8 cellular contexts compared by ENCODE assay signal in genomic region chr21:44845418-44846200, GRCh38. TPM values are rescaled to one million over a fixed set of nuclear protein-coding genes. Genes with fewer than 3 reads are reported as not detected.
A peak's percentile ranks its signal among the peaks of the same experiment; 100 is the strongest.
DNase-seq lines count a peak whose midpoint lies in the region; ATAC-seq and TF ChIP-seq lines count a peak whose summit lies in the region.

No MANE protein-coding gene starts in this region.

- H3K27me3 ChIP-seq in ascending aorta, result no peaks in the 10 kb centered on the region
- no peaks in the 10 kb centered on the region for H3K27me3 ChIP-seq in hepatocyte
- peaks cover 32% of the 10 kb centered on the region for H3K27me3 ChIP-seq in skeletal muscle satellite cell (ENCODE audit: control insufficient read depth, insufficient read depth, low read length)

- intact Hi-C loops in ascending aorta (cut with DNase I), result loop anchor here (2.0 kb wide), 1 partner anchor 19 kb away; no protein-coding TSS in a partner anchor

- peaks cover 5 to 9% of the 10 kb centered on the region in 2 donors for H3K4me1 ChIP-seq in ascending aorta
- peaks cover 23% of the 10 kb centered on the region for H3K4me1 ChIP-seq in hepatocyte (ENCODE audit: insufficient read depth)
- H3K4me1 ChIP-seq in skeletal muscle satellite cell (ENCODE audit: control insufficient read depth, insufficient read depth, low read length), result peaks cover 25% of the 10 kb centered on the region

- H4K20me1 ChIP-seq in hepatocyte (ENCODE audit: insufficient read depth, poor library complexity, severe bottlenecking), result no peaks in the 10 kb centered on the region

- H3K27ac ChIP-seq in ascending aorta, result no peak overlapping the region
- H3K27ac ChIP-seq in hepatocyte, result peak overlapping the region; percentile 45

- H3K4me3 ChIP-seq in ascending aorta, result peak overlapping the region; percentile 39 to 57
- H3K4me3 ChIP-seq in hepatocyte, result no peak overlapping the region
- H3K4me3 ChIP-seq in skeletal muscle satellite cell (ENCODE audit: low read length), result peak overlapping the region; percentile 64

- 11% methylated on average over 29 of the region's 34 CpGs for WGBS in hepatocyte (ENCODE audit: low lambda C conversion rate, missing lambda C conversion rate)

- no peaks in the 10 kb centered on the region for H3K9me2 ChIP-seq in hepatocyte (replicated peaks; ENCODE audit: insufficient read depth)

- H2AFZ ChIP-seq in hepatocyte, result peak overlapping the region; percentile 5

- ATAC-seq in HG03460 (IDR thresholded peaks at IDR 0.05; ENCODE audit: unreplicated experiment), result peak; percentile 55
- ATAC-seq in SK-N-SH treated with all-trans-retinoic acid at 6 μM for 48 hours, result peak; percentile 84
- no peak for ATAC-seq in HG02798 (IDR thresholded peaks at IDR 0.05; ENCODE audit: poor library complexity, unreplicated experiment)

- H3K4me2 ChIP-seq in hepatocyte (peak overlapping the region; percentile 82), skeletal muscle satellite cell (ENCODE audit: low read length) (peak overlapping the region; percentile 83)

- H3K9ac ChIP-seq in skeletal muscle satellite cell (ENCODE audit: low read depth, low read length), result peak overlapping the region; percentile 41

- H3K36me3 ChIP-seq in ascending aorta, result peaks cover 23 to 28% of the 10 kb centered on the region in 2 donors
- peaks cover 4% of the 10 kb centered on the region for H3K36me3 ChIP-seq in hepatocyte (replicated peaks; ENCODE audit: insufficient read depth, low read depth)
- H3K36me3 ChIP-seq in skeletal muscle satellite cell (ENCODE audit: insufficient read depth, low read length), result peaks cover 21% of the 10 kb centered on the region

- H3K9me3 ChIP-seq in ascending aorta (no peaks in the 10 kb centered on the region), hepatocyte (ENCODE audit: low read depth) (no peaks in the 10 kb centered on the region), skeletal muscle satellite cell (replicated peaks; ENCODE audit: low read length) (no peaks in the 10 kb centered on the region)

- peak; percentile 17 for DNase-seq in GM04504 (ENCODE audit: low read depth)
- DNase-seq in ascending aorta (ENCODE audit: low spot score in 2 of 2), result peak; percentile 36 to 77
- DNase-seq in hepatocyte (ENCODE audit: low spot score), result peak; percentile 81
- no peak for DNase-seq in NCI-H1417 treated with DMSO at 0.1 percent for 48 hours (lab: John Stamatoyannopoulos, UW)

- H3K79me2 ChIP-seq in hepatocyte, result peaks cover 1% of the 10 kb centered on the region

- peak in 1 of 3 experiments; percentile 32 for TF ChIP-seq CTCF in ascending aorta (IDR thresholded peaks at IDR 0.05)
- TF ChIP-seq CTCF in hepatocyte (IDR thresholded peaks at IDR 0.05; ENCODE audit: poor library complexity), result peak; percentile 44

TF ChIP-seq in SK-N-SH treated with all-trans-retinoic acid at 6 μM for 48 hours, 23 proteins besides CTCF, POLR2A, EP300 and RAD21 (continues in another document):
- TF ChIP-seq TOX (CRISPR knock-in tag; IDR thresholded peaks at IDR 0.05; ENCODE audit: borderline replicate concordance) (no peak), TSHZ2 (CRISPR knock-in tag; IDR thresholded peaks at IDR 0.05) (no peak), ZNF8 (CRISPR knock-in tag; IDR thresholded peaks at IDR 0.05) (no peak), ZNF70 (CRISPR knock-in tag; IDR thresholded peaks at IDR 0.05) (no peak), ZFP3 (CRISPR knock-in tag; IDR thresholded peaks at IDR 0.05) (no peak), ARNTL (CRISPR knock-in tag; IDR thresholded peaks at IDR 0.05; ENCODE audit: borderline replicate concordance, low read depth) (no peak), CSDC2 (CRISPR knock-in tag; IDR thresholded peaks at IDR 0.05) (no peak), ISL1 (CRISPR knock-in tag; IDR thresholded peaks at IDR 0.05) (no peak), POU6F1 (CRISPR knock-in tag; IDR thresholded peaks at IDR 0.05; ENCODE audit: borderline replicate concordance, low read depth) (no peak), CREB5 (CRISPR knock-in tag; IDR thresholded peaks at IDR 0.05; ENCODE audit: low read depth) (no peak), ZNF565 (CRISPR knock-in tag; conservative IDR thresholded peaks at IDR 0.05; ENCODE audit: low read depth) (no peak), PATZ1 (CRISPR knock-in tag; IDR thresholded peaks at IDR 0.05; ENCODE audit: borderline replicate concordance) (no peak)

RNA-seq across cellular contexts. Expression of gene SUMO3, which starts 27.7 kb away (rescaled TPM):
- total RNA-seq in ascending aorta (69.2 TPM), hepatocyte (68.5 and 77.2 TPM in 2 replicates)
- 97.0 and 107 TPM in 2 replicates for polyA plus RNA-seq in hepatocyte
- total RNA-seq in skeletal muscle satellite cell (2012; rRNA removed), result 57.3 and 98.5 TPM in 2 replicates

RNA-seq across cellular contexts. Expression of gene PTTG1IP, which starts 27.9 kb away (rescaled TPM):
- total RNA-seq in ascending aorta (468 TPM), hepatocyte (344 and 348 TPM in 2 replicates)
- polyA plus RNA-seq in hepatocyte, result 315 and 362 TPM in 2 replicates
- 97.6 and 155 TPM in 2 replicates for total RNA-seq in skeletal muscle satellite cell (2012; rRNA removed)

RNA-seq across cellular contexts. Expression of gene UBE2G2, which starts 44.0 kb away (rescaled TPM):
- total RNA-seq in ascending aorta (58.1 TPM), hepatocyte (45.8 and 61.6 TPM in 2 replicates)
- 50.4 and 55.2 TPM in 2 replicates for polyA plus RNA-seq in hepatocyte
- 73.5 and 76.9 TPM in 2 replicates for total RNA-seq in skeletal muscle satellite cell (2012; rRNA removed)
